ENCODE assay signal across 11 cellular contexts in the genomic region with DNA sequence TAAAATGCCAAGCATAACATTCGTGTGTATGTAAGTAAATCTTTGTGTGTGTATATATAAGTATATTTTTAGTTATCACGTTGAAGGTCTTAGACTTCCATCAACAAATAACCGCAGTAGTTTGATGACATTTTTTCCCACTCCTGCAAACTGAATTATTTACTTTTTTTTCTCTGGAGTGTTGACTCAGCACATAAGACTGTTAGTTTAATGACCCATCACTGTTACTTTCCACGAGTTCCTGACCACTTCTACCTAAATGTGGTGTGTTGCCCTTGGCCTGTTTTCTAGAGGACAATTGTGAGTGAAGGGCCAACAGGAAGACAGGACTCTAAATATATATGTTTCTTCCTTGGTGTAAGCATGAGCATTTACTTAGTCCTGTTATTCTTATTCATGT.
A peak's percentile ranks its signal among the peaks of the same experiment; 100 is the strongest.
DNase-seq lines count a peak whose midpoint lies in the region; ATAC-seq and TF ChIP-seq lines count a peak whose summit lies in the region.
"Had no signal": no experiment of that assay in that cellular context is flagged by ENCODE, and none has a peak within 500 bp of the region (broad histone marks: within the 10 kb centered on the region; RNA-seq: fewer than 3 reads in every experiment).

No MANE protein-coding gene starts in this region.

- peak overlapping the region; percentile 27 for H3K27ac Mint-ChIP-seq in MCF 10A (ENCODE audit: low read depth, unreplicated experiment)
- H3K27ac Mint-ChIP-seq in Calu3 (ENCODE audit: unreplicated experiment): no peak overlapping the region

- no peaks in the 10 kb centered on the region for H3K36me3 Mint-ChIP-seq in MCF 10A (ENCODE audit: insufficient read depth, unreplicated experiment)
- H3K36me3 Mint-ChIP-seq in Calu3 (ENCODE audit: insufficient read depth, unreplicated experiment): no peaks in the 10 kb centered on the region

- no peak for TF ChIP-seq POLR2A in breast epithelium (IDR thresholded peaks at IDR 0.05)

- intact Hi-C loops in MCF 10A (cut with micrococcal nuclease) (no loop called here), breast epithelium (cut with DNase I; ENCODE audit: low total_unique reads) (no loop called here), ascending aorta (cut with DNase I) (no loop called here), Calu3 (cut with micrococcal nuclease; ENCODE audit: unreplicated experiment) (no loop called here)

- H3K4me3 ChIP-seq in breast epithelium (no peak overlapping the region), ascending aorta (no peak overlapping the region), coronary artery (no peak overlapping the region)

- H3K9me3 ChIP-seq in breast epithelium (peaks cover 0 to 6% of the 10 kb centered on the region in 2 donors), ascending aorta (no peaks in the 10 kb centered on the region)

- no peaks in the 10 kb centered on the region for H3K36me3 ChIP-seq in breast epithelium
- H3K36me3 ChIP-seq in ascending aorta: peaks cover 0 to 8% of the 10 kb centered on the region in 2 donors

- BruUV-seq in MCF 10A (replicated peaks; lab: Mats Ljungman, UMichigan): no TSS peak
- no TSS peak for BruUV-seq in Calu3 (replicated peaks; lab: Mats Ljungman, UMichigan)

- H3K4me1 ChIP-seq in breast epithelium (no peaks in the 10 kb centered on the region), ascending aorta (peaks cover 2 to 21% of the 10 kb centered on the region in 2 donors)

- peak; percentile 73 for DNase-seq in MCF 10A (ENCODE audit: unreplicated experiment)
- no peak for DNase-seq in breast epithelium (ENCODE audit: low spot score in 2 of 2)
- DNase-seq in ascending aorta (ENCODE audit: low spot score in 2 of 2): peak in 1 of 2 donors; percentile 54
- DNase-seq in iris pigment epithelial cell (ENCODE audit: low read depth): peak; percentile 90
- DNase-seq in GOT3 (lab: John Stamatoyannopoulos, UW): no peak
- DNase-seq in coronary artery (ENCODE audit: low spot score): no peak
- no peak for DNase-seq in Calu3
- DNase-seq: anterior cingulate cortex, foreskin melanocyte, NCI-H187 had no signal

- H3K27ac ChIP-seq in breast epithelium: no peak overlapping the region
- peak overlapping the region; percentile 48 to 55 for H3K27ac ChIP-seq in ascending aorta
- peak overlapping the region in 1 of 2 donors; percentile 63 for H3K27ac ChIP-seq in coronary artery

- H3K9me3 Mint-ChIP-seq in MCF 10A (ENCODE audit: unreplicated experiment) (peaks cover 7% of the 10 kb centered on the region), Calu3 (ENCODE audit: low read depth, unreplicated experiment) (peaks cover 3% of the 10 kb centered on the region)

- H3K27me3 Mint-ChIP-seq in MCF 10A (ENCODE audit: insufficient read depth, unreplicated experiment) (no peaks in the 10 kb centered on the region), Calu3 (ENCODE audit: unreplicated experiment) (no peaks in the 10 kb centered on the region)

- H3K4me3 Mint-ChIP-seq in MCF 10A (ENCODE audit: unreplicated experiment) (no peak overlapping the region), Calu3 (ENCODE audit: low read depth, unreplicated experiment) (no peak overlapping the region)

- CTCF ChIA-PET in MCF 10A (lab: Yijun Ruan, JAX): no interaction called here
- CTCF ChIA-PET in Calu3 (lab: Charles Lee): no interaction called here

- ATAC-seq in HG02970 (IDR thresholded peaks at IDR 0.05; ENCODE audit: low FRiP score, unreplicated experiment): no peak

- TF ChIP-seq CTCF in MCF 10A (IDR thresholded peaks at IDR 0.05; ENCODE audit: unreplicated experiment): no peak
- no peak for TF ChIP-seq CTCF in breast epithelium (IDR thresholded peaks at IDR 0.05)
- TF ChIP-seq CTCF in ascending aorta (IDR thresholded peaks at IDR 0.05): no peak
- TF ChIP-seq CTCF in coronary artery (IDR thresholded peaks at IDR 0.05): no peak
- no peak for TF ChIP-seq CTCF in Calu3 (IDR thresholded peaks at IDR 0.05; ENCODE audit: unreplicated experiment)

- POLR2A ChIA-PET in MCF 10A (lab: Yijun Ruan, JAX): interaction anchor here (1.2 kb wide), 1 partner anchor 13 kb away, joined by 5 read pairs; no protein-coding TSS in a partner anchor

- H3K4me1 Mint-ChIP-seq in MCF 10A (ENCODE audit: insufficient read depth, unreplicated experiment) (peaks cover 8% of the 10 kb centered on the region), Calu3 (ENCODE audit: low read depth, unreplicated experiment) (peaks cover 8% of the 10 kb centered on the region)

- H3K27me3 ChIP-seq in breast epithelium (no peaks in the 10 kb centered on the region), ascending aorta (no peaks in the 10 kb centered on the region)

Comparison
In these comparisons a context has a peak if more than half of its experiments do, and no peak if none do; other contexts are left out.
1. DNase-seq: peak in MCF 10A (single experiment) and iris pigment epithelial cell (single experiment); none in breast epithelium (0 of 2), GOT3 (single experiment), coronary artery (single experiment) and Calu3 (single experiment).
2. H3K27ac ChIP-seq: peak in ascending aorta (2 of 2); none in breast epithelium (0 of 2).